Comparison of ENCODE assay signal across 8 cellular contexts in genomic region chr14:63725786-63726185, GRCh38. TPM values are rescaled to one million over a fixed set of nuclear protein-coding genes. Genes with fewer than 3 reads are reported as not detected.
DNase-seq lines count a peak whose midpoint lies in the region; ATAC-seq, FAIRE-seq and TF ChIP-seq lines count a peak whose summit lies in the region.

No MANE protein-coding gene starts in this region.

- H3K4me1 Mint-ChIP-seq in activated naive CD4-positive, alpha-beta T cell treated with anti-CD3 and anti-CD28 coated beads for 36 hours (ENCODE audit: low read depth) = peaks cover 32% of the 10 kb centered on the region
- H3K4me1 Mint-ChIP-seq in activated CD4-positive, alpha-beta memory T cell treated with anti-CD3 and anti-CD28 coated beads, Interleukin-2, amount 10 ng/mL, durations not matched to agents 7 days and 5 days = peaks cover 33% of the 10 kb centered on the region

- H3K4me3 Mint-ChIP-seq in activated naive CD4-positive, alpha-beta T cell treated with anti-CD3 and anti-CD28 coated beads for 36 hours = peak overlapping the region; percentile 99
- H3K4me3 Mint-ChIP-seq in activated CD4-positive, alpha-beta memory T cell treated with anti-CD3 and anti-CD28 coated beads, Interleukin-2, amount 10 ng/mL, durations not matched to agents 7 days and 5 days = peak overlapping the region; percentile 99

- CTCF ChIA-PET in activated naive CD4-positive, alpha-beta T cell treated with anti-CD3 and anti-CD28 coated beads for 36 hours (lab: Charles Lee) = interaction anchor here (0.6 to 2.4 kb wide), 3 partner anchors 45 to 181 kb away, joined by 3 to 6 read pairs (median 5); partner anchors contain the start of gene WDR89
- CTCF ChIA-PET in activated CD4-positive, alpha-beta memory T cell treated with anti-CD3 and anti-CD28 coated beads, Interleukin-2, amount 10 ng/mL, durations not matched to agents 7 days and 5 days (lab: Charles Lee) = interaction anchor here (0.6 to 2.9 kb wide), 10 partner anchors 13 to 337 kb away, joined by 3 to 23 read pairs (median 3); partner anchors contain the start of gene PPP2R5E

- H3K4me1 ChIP-seq in kidney (ENCODE audit: control insufficient read depth in 1 of 2, insufficient read depth in 1 of 2, low read depth in 1 of 2, low read length in 2 of 2) (peaks cover 0 to 6% of the 10 kb centered on the region in 2 donors), thymus (ENCODE audit: control insufficient read depth, insufficient read depth, low read length) (peaks cover 5% of the 10 kb centered on the region)

- no peak for ATAC-seq in HG02623 (IDR thresholded peaks at IDR 0.05; ENCODE audit: unreplicated experiment)

- H3K27ac ChIP-seq in kidney (ENCODE audit: low read depth in 2 of 2, low read length in 2 of 2) = no peak overlapping the region
- H3K27ac ChIP-seq in thymus (ENCODE audit: low read depth) = no peak overlapping the region

- FAIRE-seq in kidney (lab: Jason Lieb, UNC) = no peak

- no peaks in the 10 kb centered on the region for H3K9me3 Mint-ChIP-seq in activated naive CD4-positive, alpha-beta T cell treated with anti-CD3 and anti-CD28 coated beads for 36 hours
- H3K9me3 Mint-ChIP-seq in activated CD4-positive, alpha-beta memory T cell treated with anti-CD3 and anti-CD28 coated beads, Interleukin-2, amount 10 ng/mL, durations not matched to agents 7 days and 5 days = no peaks in the 10 kb centered on the region

- intact Hi-C loops in activated naive CD4-positive, alpha-beta T cell treated with anti-CD3 and anti-CD28 coated beads for 36 hours (cut with micrococcal nuclease) = loop anchor here (1.0 to 10.0 kb wide), 4 partner anchors 12 to 779 kb away; partner anchors contain the start of genes ZBTB1 and ZBTB25
- intact Hi-C loops in kidney (cut with DNase I) = no loop called here

- 93% methylated on average over 6 of the region's 6 CpGs for WGBS in thymus

- POLR2A ChIA-PET in activated CD4-positive, alpha-beta memory T cell treated with anti-CD3 and anti-CD28 coated beads, Interleukin-2, amount 10 ng/mL, durations not matched to agents 7 days and 5 days (lab: Charles Lee) = interaction anchor here (0.6 to 3.6 kb wide), 9 partner anchors 12 to 248 kb away, joined by 3 to 30 read pairs (median 5); partner anchors contain the start of genes PPP2R5E, SYNE2 and WDR89

- peaks cover 2% of the 10 kb centered on the region for H3K27me3 ChIP-seq in thymus (ENCODE audit: control insufficient read depth, insufficient read depth)

- no peak for TF ChIP-seq CTCF in kidney (IDR thresholded peaks at IDR 0.05; ENCODE audit: borderline replicate concordance, extremely low read depth, insufficient read depth)

- no peaks in the 10 kb centered on the region for H3K27me3 Mint-ChIP-seq in activated naive CD4-positive, alpha-beta T cell treated with anti-CD3 and anti-CD28 coated beads for 36 hours (ENCODE audit: low read depth)
- H3K27me3 Mint-ChIP-seq in activated CD4-positive, alpha-beta memory T cell treated with anti-CD3 and anti-CD28 coated beads, Interleukin-2, amount 10 ng/mL, durations not matched to agents 7 days and 5 days = peaks cover 6% of the 10 kb centered on the region

- H3K4me3 ChIP-seq in kidney (ENCODE audit: low read length in 2 of 2) (peak overlapping the region; percentile 89 to 98), thymus (ENCODE audit: low read length) (peak overlapping the region; percentile 96)

- H3K36me3 ChIP-seq in kidney (ENCODE audit: control insufficient read depth in 1 of 2, insufficient read depth in 2 of 2, low read length in 2 of 2) (no peaks in the 10 kb centered on the region), thymus (ENCODE audit: control insufficient read depth, insufficient read depth) (peaks cover 4% of the 10 kb centered on the region)

- no peak for DNase-seq in activated naive CD4-positive, alpha-beta T cell treated with anti-CD3 and anti-CD28 coated beads for 36 hours
- no peak for DNase-seq in activated naive CD4-positive, alpha-beta T cell (lab: John Stamatoyannopoulos, UW)
- no peak for DNase-seq in activated CD4-positive, alpha-beta memory T cell treated with anti-CD3 and anti-CD28 coated beads, Interleukin-2, amount 10 ng/mL, durations not matched to agents 7 days and 5 days
- DNase-seq in kidney = no peak
- no peak for DNase-seq in cerebellar nuclear complex (lab: John Stamatoyannopoulos, UW)
- DNase-seq in COLO668 (lab: John Stamatoyannopoulos, UW; ENCODE audit: unreplicated experiment) = no peak

- peak overlapping the region in 1 of 2 donors; percentile 99 for H3K9ac ChIP-seq in kidney (ENCODE audit: low read length in 2 of 2)

- H3K9me3 ChIP-seq in kidney (ENCODE audit: control insufficient read depth in 1 of 2, low read length in 2 of 2) (no peaks in the 10 kb centered on the region), thymus (ENCODE audit: control insufficient read depth) (no peaks in the 10 kb centered on the region)

- no peak overlapping the region for H3K27ac Mint-ChIP-seq in activated naive CD4-positive, alpha-beta T cell treated with anti-CD3 and anti-CD28 coated beads for 36 hours
- H3K27ac Mint-ChIP-seq in activated CD4-positive, alpha-beta memory T cell treated with anti-CD3 and anti-CD28 coated beads, Interleukin-2, amount 10 ng/mL, durations not matched to agents 7 days and 5 days = no peak overlapping the region

- H3K36me3 Mint-ChIP-seq in activated naive CD4-positive, alpha-beta T cell treated with anti-CD3 and anti-CD28 coated beads for 36 hours (ENCODE audit: low read depth) = peaks cover 2% of the 10 kb centered on the region
- peaks cover 13% of the 10 kb centered on the region for H3K36me3 Mint-ChIP-seq in activated CD4-positive, alpha-beta memory T cell treated with anti-CD3 and anti-CD28 coated beads, Interleukin-2, amount 10 ng/mL, durations not matched to agents 7 days and 5 days (ENCODE audit: low read depth)

RNA-seq across cellular contexts. Expression of gene SGPP1, which starts 2.1 kb away (rescaled TPM):
- 10 to 100 TPM; 10.1 to 10.6 TPM for total RNA-seq in activated naive CD4-positive, alpha-beta T cell treated with anti-CD3 and anti-CD28 coated beads for 36 hours
- total RNA-seq in activated CD4-positive, alpha-beta memory T cell treated with anti-CD3 and anti-CD28 coated beads, Interleukin-2, amount 10 ng/mL, durations not matched to agents 7 days and 5 days = 10 to 100 TPM; 19.3 to 20.6 TPM
- total RNA-seq in kidney = 20.9 TPM
- polyA plus RNA-seq in kidney (ENCODE audit: insufficient read depth, low read depth, low replicate concordance) (24.0 TPM), thymus (21.0 TPM)
